Comparison of ENCODE assay signal across 26 cellular contexts in the genomic region with DNA sequence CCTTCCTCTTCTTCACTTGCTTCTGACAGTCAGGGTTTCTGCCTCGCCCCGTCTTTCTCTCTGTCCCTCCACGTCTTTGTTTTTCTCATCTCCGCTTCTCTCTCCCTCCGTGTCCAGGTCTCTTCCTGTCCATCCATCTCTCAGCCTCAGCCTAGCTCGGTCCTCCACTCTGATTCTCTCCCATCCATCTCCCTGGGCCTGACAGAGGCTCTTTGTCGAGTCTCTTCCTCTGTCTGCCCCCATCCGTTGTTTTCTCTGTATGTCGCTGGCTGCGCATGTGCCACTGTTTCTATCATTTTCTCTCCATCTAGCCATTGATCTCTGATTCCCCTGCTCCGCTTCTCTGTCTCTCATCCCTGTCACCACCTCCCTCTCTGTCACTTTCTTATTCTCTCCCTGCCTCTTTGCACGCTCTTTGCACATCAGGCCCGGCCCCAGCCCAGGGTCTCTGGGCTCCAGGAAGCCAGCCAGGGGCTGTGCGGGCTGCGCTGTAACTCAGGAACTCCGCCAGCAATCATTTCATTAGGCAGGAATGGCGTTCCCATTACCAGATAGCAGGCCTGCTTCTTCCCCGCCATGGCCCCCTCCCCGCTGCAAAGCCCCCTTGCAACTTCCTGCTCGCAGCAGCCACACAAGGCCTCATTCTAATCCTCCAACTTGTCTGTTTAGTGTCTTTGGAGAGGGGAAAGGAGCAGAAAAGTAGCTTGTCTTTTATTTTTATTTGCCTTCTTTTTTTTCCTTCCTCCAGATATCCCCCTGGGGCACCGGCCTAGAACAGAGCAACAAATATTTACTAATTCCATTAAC.
A peak's percentile ranks its signal among the peaks of the same experiment; 100 is the strongest.
DNase-seq lines count a peak whose midpoint lies in the region; TF ChIP-seq lines count a peak whose summit lies in the region.
"Had no signal": no experiment of that assay in that cellular context is flagged by ENCODE, and none has a peak within 500 bp of the region (broad histone marks: within the 10 kb centered on the region; RNA-seq: fewer than 3 reads in every experiment).

No MANE protein-coding gene starts in this region.

- H3K9me3 ChIP-seq in breast epithelium = peaks cover 0 to under 1% of the 10 kb centered on the region in 2 donors
- H3K9me3 ChIP-seq in left ventricle myocardium inferior (replicated peaks) = peaks cover 12% of the 10 kb centered on the region
- no peaks in the 10 kb centered on the region for H3K9me3 ChIP-seq in Caco-2

- H3K27ac ChIP-seq in breast epithelium = peak overlapping the region; percentile 23 to 52
- H3K27ac ChIP-seq in left ventricle myocardium inferior (replicated peaks) = peak overlapping the region; percentile 74
- H3K27ac ChIP-seq: 22Rv1, foreskin keratinocyte, testis had no signal

- peaks cover 22% of the 10 kb centered on the region for H3K9me3 Mint-ChIP-seq in MCF 10A (ENCODE audit: unreplicated experiment)
- peaks cover 19% of the 10 kb centered on the region for H3K9me3 Mint-ChIP-seq in nephron
- H3K9me3 Mint-ChIP-seq in activated T-helper 1 cell treated with anti-CD3 and anti-CD28 coated beads, Interleukin-12 subunit alpha, Interleukin-12 subunit beta, Interleukin-2, Interleukin-4 antibody, amounts not matched to agents 30 ng/mL and 10 ng/mL and 1 ng/mL, durations not matched to agents 14 hours and 24 hours and 36 hours = peaks cover 4% of the 10 kb centered on the region
- H3K9me3 Mint-ChIP-seq in Caco-2 (ENCODE audit: unreplicated experiment) = peaks cover 12% of the 10 kb centered on the region
- H3K9me3 Mint-ChIP-seq: activated T-cell treated with anti-CD3 and anti-CD28 coated beads, Interleukin-2, amount 50 U/mL, for 24 hours had no signal

- H3K4me3 Mint-ChIP-seq in MCF 10A (ENCODE audit: unreplicated experiment) (no peak overlapping the region), nephron (peak overlapping the region in 2 of 3 experiments; percentile 28 to 56), Caco-2 (ENCODE audit: unreplicated experiment) (no peak overlapping the region)
- H3K4me3 Mint-ChIP-seq in activated T-helper 1 cell treated with anti-CD3 and anti-CD28 coated beads, Interleukin-12 subunit alpha, Interleukin-12 subunit beta, Interleukin-2, Interleukin-4 antibody, amounts not matched to agents 30 ng/mL and 10 ng/mL and 1 ng/mL, durations not matched to agents 14 hours and 24 hours and 36 hours = no peak overlapping the region
- H3K4me3 Mint-ChIP-seq: activated naive CD4-positive, alpha-beta T cell treated with anti-CD3 and anti-CD28 coated beads for 36 hours; activated T-cell treated with anti-CD3 and anti-CD28 coated beads, Interleukin-2, amount 50 U/mL, for 24 hours; CD8-positive, alpha-beta memory T cell; memory B cell; natural killer cell; stimulated activated memory B cell treated with anti-CD40 and anti-IgM and Interleukin-4, amounts not matched to agents 10 μg/mL and 1 μg/mL and 100 μg/mL, for 72 hours had no signal

- no peaks in the 10 kb centered on the region for H3K4me1 Mint-ChIP-seq in MCF 10A (ENCODE audit: insufficient read depth, unreplicated experiment)
- peaks cover 31% of the 10 kb centered on the region for H3K4me1 Mint-ChIP-seq in nephron
- H3K4me1 Mint-ChIP-seq in activated T-helper 1 cell treated with anti-CD3 and anti-CD28 coated beads, Interleukin-12 subunit alpha, Interleukin-12 subunit beta, Interleukin-2, Interleukin-4 antibody, amounts not matched to agents 30 ng/mL and 10 ng/mL and 1 ng/mL, durations not matched to agents 14 hours and 24 hours and 36 hours (ENCODE audit: low read depth) = no peaks in the 10 kb centered on the region
- peaks cover 6% of the 10 kb centered on the region for H3K4me1 Mint-ChIP-seq in Caco-2 (ENCODE audit: low read depth, unreplicated experiment)
- H3K4me1 Mint-ChIP-seq: CD8-positive, alpha-beta memory T cell; memory B cell; natural killer cell; stimulated activated memory B cell treated with anti-CD40 and anti-IgM and Interleukin-4, amounts not matched to agents 10 μg/mL and 1 μg/mL and 100 μg/mL, for 72 hours had no signal

- H3K4me3 ChIP-seq in breast epithelium = no peak overlapping the region
- no peak overlapping the region for H3K4me3 ChIP-seq in left ventricle myocardium inferior
- no peak overlapping the region for H3K4me3 ChIP-seq in Caco-2 (ENCODE audit: low read depth, low read length)

- no peak for TF ChIP-seq CTCF in breast epithelium (IDR thresholded peaks at IDR 0.05)
- no peak for TF ChIP-seq CTCF in MCF 10A (IDR thresholded peaks at IDR 0.05; ENCODE audit: unreplicated experiment)
- TF ChIP-seq CTCF in left ventricle myocardium inferior (IDR thresholded peaks at IDR 0.05; ENCODE audit: borderline replicate concordance) = no peak
- no peak for TF ChIP-seq CTCF in nephron (IDR thresholded peaks at IDR 0.05; ENCODE audit: unreplicated experiment in 3 of 3)
- no peak for TF ChIP-seq CTCF in Caco-2 (IDR thresholded peaks at IDR 0.05; ENCODE audit: insufficient read depth in 1 of 2, low read depth in 1 of 2, low read length in 1 of 2, severe bottlenecking in 1 of 2, unreplicated experiment in 1 of 2)

- CTCF ChIA-PET in MCF 10A (lab: Yijun Ruan, JAX) = interaction anchor here (0.7 kb wide), 1 partner anchor 24 kb away, joined by 3 read pairs; no protein-coding TSS in a partner anchor
- CTCF ChIA-PET in Caco-2 (lab: Charles Lee) = no interaction called here

- H3K27ac Mint-ChIP-seq in MCF 10A (ENCODE audit: low read depth, unreplicated experiment) (no peak overlapping the region), nephron (peak overlapping the region; percentile 97 to 98 (median 97)), Caco-2 (ENCODE audit: unreplicated experiment) (no peak overlapping the region)
- H3K27ac Mint-ChIP-seq in activated T-helper 1 cell treated with anti-CD3 and anti-CD28 coated beads, Interleukin-12 subunit alpha, Interleukin-12 subunit beta, Interleukin-2, Interleukin-4 antibody, amounts not matched to agents 30 ng/mL and 10 ng/mL and 1 ng/mL, durations not matched to agents 14 hours and 24 hours and 36 hours = no peak overlapping the region
- H3K27ac Mint-ChIP-seq: activated naive CD4-positive, alpha-beta T cell treated with anti-CD3 and anti-CD28 coated beads for 36 hours; activated T-cell treated with anti-CD3 and anti-CD28 coated beads, Interleukin-2, amount 50 U/mL, for 24 hours; memory B cell; natural killer cell; stimulated activated memory B cell treated with anti-CD40 and anti-IgM and Interleukin-4, amounts not matched to agents 10 μg/mL and 1 μg/mL and 100 μg/mL, for 72 hours had no signal

- intact Hi-C loops in breast epithelium (cut with DNase I; ENCODE audit: low total_unique reads) = no loop called here
- intact Hi-C loops in MCF 10A (cut with micrococcal nuclease) = no loop called here
- intact Hi-C loops in left ventricle myocardium inferior (cut with micrococcal nuclease) = no loop called here
- intact Hi-C loops in activated T-helper 1 cell treated with anti-CD3 and anti-CD28 coated beads, Interleukin-12 subunit alpha, Interleukin-12 subunit beta, Interleukin-2, Interleukin-4 antibody, amounts not matched to agents 30 ng/mL and 10 ng/mL and 1 ng/mL, durations not matched to agents 14 hours and 24 hours and 36 hours (cut with micrococcal nuclease) = no loop called here
- intact Hi-C loops in Caco-2 (cut with micrococcal nuclease; ENCODE audit: unreplicated experiment) = no loop called here

- no peaks in the 10 kb centered on the region for H3K4me1 ChIP-seq in breast epithelium
- H3K4me1 ChIP-seq in left ventricle myocardium inferior = peaks cover 13% of the 10 kb centered on the region
- H3K4me1 ChIP-seq in Caco-2 = no peaks in the 10 kb centered on the region
- H3K4me1 ChIP-seq: foreskin keratinocyte, testis had no signal

- H3K36me3 Mint-ChIP-seq in MCF 10A (ENCODE audit: insufficient read depth, unreplicated experiment) (no peaks in the 10 kb centered on the region), nephron (ENCODE audit: low read depth) (peaks cover 5% of the 10 kb centered on the region), Caco-2 (ENCODE audit: insufficient read depth, unreplicated experiment) (peaks cover 4% of the 10 kb centered on the region)
- H3K36me3 Mint-ChIP-seq in activated T-helper 1 cell treated with anti-CD3 and anti-CD28 coated beads, Interleukin-12 subunit alpha, Interleukin-12 subunit beta, Interleukin-2, Interleukin-4 antibody, amounts not matched to agents 30 ng/mL and 10 ng/mL and 1 ng/mL, durations not matched to agents 14 hours and 24 hours and 36 hours (ENCODE audit: low read depth) = no peaks in the 10 kb centered on the region
- H3K36me3 Mint-ChIP-seq: CD8-positive, alpha-beta memory T cell; natural killer cell; stimulated activated memory B cell treated with anti-CD40 and anti-IgM and Interleukin-4, amounts not matched to agents 10 μg/mL and 1 μg/mL and 100 μg/mL, for 72 hours had no signal

- DNase-seq in breast epithelium (ENCODE audit: low spot score in 2 of 2) (no peak), MCF 10A (ENCODE audit: unreplicated experiment) (no peak), left ventricle myocardium inferior (peak; percentile 21), Caco-2 (no peak), NCI-H1105 treated with DMSO at 0.1 percent for 48 hours (lab: John Stamatoyannopoulos, UW) (no peak), SW 1271 (lab: John Stamatoyannopoulos, UW) (no peak)
- DNase-seq in activated T-helper 1 cell treated with anti-CD3 and anti-CD28 coated beads, Interleukin-12 subunit alpha, Interleukin-12 subunit beta, Interleukin-2, Interleukin-4 antibody, amounts not matched to agents 30 ng/mL and 10 ng/mL and 1 ng/mL, durations not matched to agents 14 hours and 24 hours and 36 hours (ENCODE audit: low spot score) = no peak
- DNase-seq: activated CD4-positive, alpha-beta T cell treated with anti-CD3 and anti-CD28 coated beads for 1 hour; activated naive CD4-positive, alpha-beta T cell treated with anti-CD3 and anti-CD28 coated beads for 36 hours; activated T-cell treated with anti-CD3 and anti-CD28 coated beads, Interleukin-2, amount 50 U/mL, for 24 hours; amniotic stem cell; CD8-positive, alpha-beta memory T cell; central memory CD4-positive, alpha-beta T cell; foreskin keratinocyte; KBM-7; natural killer cell; NCI-H1694 treated with DMSO at 0.1 percent for 48 hours; NCI-H748 treated with DMSO at 0.1 percent for 48 hours; OCI-M1; SHP77; small intestine; testis had no signal

- no peaks in the 10 kb centered on the region for H3K36me3 ChIP-seq in breast epithelium
- no peaks in the 10 kb centered on the region for H3K36me3 ChIP-seq in left ventricle myocardium inferior
- H3K36me3 ChIP-seq in Caco-2 (ENCODE audit: control insufficient read depth, insufficient read depth, low read length) = no peaks in the 10 kb centered on the region

- POLR2A ChIA-PET in MCF 10A (lab: Yijun Ruan, JAX) (no interaction called here), Caco-2 (lab: Charles Lee) (no interaction called here)

- no peak for TF ChIP-seq POLR2A in breast epithelium (IDR thresholded peaks at IDR 0.05)

- H3K27me3 Mint-ChIP-seq in MCF 10A (ENCODE audit: insufficient read depth, unreplicated experiment) = peaks cover 14% of the 10 kb centered on the region
- H3K27me3 Mint-ChIP-seq in nephron (ENCODE audit: low read depth) = peaks cover 3% of the 10 kb centered on the region
- no peaks in the 10 kb centered on the region for H3K27me3 Mint-ChIP-seq in activated T-helper 1 cell treated with anti-CD3 and anti-CD28 coated beads, Interleukin-12 subunit alpha, Interleukin-12 subunit beta, Interleukin-2, Interleukin-4 antibody, amounts not matched to agents 30 ng/mL and 10 ng/mL and 1 ng/mL, durations not matched to agents 14 hours and 24 hours and 36 hours (ENCODE audit: insufficient read depth)
- H3K27me3 Mint-ChIP-seq in Caco-2 (ENCODE audit: insufficient read depth, unreplicated experiment) = peaks cover 4% of the 10 kb centered on the region
- H3K27me3 Mint-ChIP-seq: activated T-cell treated with anti-CD3 and anti-CD28 coated beads, Interleukin-2, amount 50 U/mL, for 24 hours; CD8-positive, alpha-beta memory T cell; stimulated activated memory B cell treated with anti-CD40 and anti-IgM and Interleukin-4, amounts not matched to agents 10 μg/mL and 1 μg/mL and 100 μg/mL, for 72 hours had no signal

- BruUV-seq in MCF 10A (replicated peaks; lab: Mats Ljungman, UMichigan) (no TSS peak), Caco-2 (replicated peaks; lab: Mats Ljungman, UMichigan) (no TSS peak)

- H3K27me3 ChIP-seq in breast epithelium = no peaks in the 10 kb centered on the region
- H3K27me3 ChIP-seq in left ventricle myocardium inferior (ENCODE audit: low read depth) = peaks cover 52% of the 10 kb centered on the region
- H3K27me3 ChIP-seq in Caco-2 (replicated peaks; ENCODE audit: control insufficient read depth, insufficient read depth, low read length) = no peaks in the 10 kb centered on the region
- H3K27me3 ChIP-seq: foreskin keratinocyte, testis had no signal

Comparison
In these comparisons a context has a peak if more than half of its experiments do, and no peak if none do; other contexts are left out.
1. H3K27ac Mint-ChIP-seq: peak in nephron (3 of 3); none in MCF 10A (single experiment), activated T-helper 1 cell treated with anti-CD3 and anti-CD28 coated beads, Interleukin-12 subunit alpha, Interleukin-12 subunit beta, Interleukin-2, Interleukin-4 antibody, amounts not matched to agents 30 ng/mL and 10 ng/mL and 1 ng/mL, durations not matched to agents 14 hours and 24 hours and 36 hours (single experiment) and Caco-2 (single experiment).
2. H3K4me3 Mint-ChIP-seq: peak in nephron (2 of 3); none in MCF 10A (single experiment), activated T-helper 1 cell treated with anti-CD3 and anti-CD28 coated beads, Interleukin-12 subunit alpha, Interleukin-12 subunit beta, Interleukin-2, Interleukin-4 antibody, amounts not matched to agents 30 ng/mL and 10 ng/mL and 1 ng/mL, durations not matched to agents 14 hours and 24 hours and 36 hours (single experiment) and Caco-2 (single experiment).